1 cellular context compared by ENCODE assay signal in the genomic region with DNA sequence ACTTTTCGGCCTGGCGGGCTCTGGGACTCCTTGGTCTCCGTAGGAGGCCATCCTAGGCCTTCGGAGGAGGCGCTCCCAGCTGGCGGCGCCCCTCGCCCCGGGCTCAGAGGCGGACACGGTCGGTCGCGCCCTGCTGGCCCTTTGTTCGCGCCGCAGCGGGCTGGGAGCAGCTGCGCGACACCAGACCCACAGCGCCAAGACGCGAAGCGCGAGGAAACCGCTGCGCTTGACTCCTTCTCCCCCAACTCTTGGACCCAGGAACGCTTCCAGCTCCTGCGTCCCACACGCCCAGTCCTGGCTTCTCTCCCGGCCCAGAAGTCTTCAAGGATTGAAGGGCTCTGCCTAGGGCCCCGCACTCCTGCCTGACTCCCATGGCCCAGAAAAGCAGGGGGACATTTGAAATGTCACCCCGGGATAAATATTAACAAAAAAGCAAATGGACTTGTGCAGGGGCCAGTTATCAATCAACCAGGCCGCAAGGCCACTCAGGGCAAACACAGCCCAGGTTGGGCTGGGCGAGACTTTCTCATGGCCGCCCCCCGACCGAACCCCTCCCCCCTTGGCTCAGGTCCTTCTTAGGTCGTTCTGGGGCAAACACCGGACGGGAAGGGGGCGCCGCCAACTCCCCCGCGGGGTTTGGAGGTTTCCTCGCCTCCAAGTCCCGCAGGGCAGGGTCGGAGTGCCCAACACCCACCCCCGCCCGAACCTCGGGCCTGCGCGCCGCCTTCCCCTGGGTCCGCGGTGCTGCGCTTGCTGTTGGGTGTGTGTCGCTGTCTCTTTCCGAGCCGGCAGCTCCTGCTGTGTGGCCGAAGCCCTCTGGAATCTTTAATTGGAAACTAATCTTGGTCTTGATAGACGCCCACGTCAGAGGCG.
TF ChIP-seq lines count a peak whose summit lies in the region.

No MANE protein-coding gene starts in this region.

TF ChIP-seq in WTC11, 78 proteins besides CTCF, POLR2A, EP300 and RAD21 (continued from another document):
- TF ChIP-seq, protein P1, sequence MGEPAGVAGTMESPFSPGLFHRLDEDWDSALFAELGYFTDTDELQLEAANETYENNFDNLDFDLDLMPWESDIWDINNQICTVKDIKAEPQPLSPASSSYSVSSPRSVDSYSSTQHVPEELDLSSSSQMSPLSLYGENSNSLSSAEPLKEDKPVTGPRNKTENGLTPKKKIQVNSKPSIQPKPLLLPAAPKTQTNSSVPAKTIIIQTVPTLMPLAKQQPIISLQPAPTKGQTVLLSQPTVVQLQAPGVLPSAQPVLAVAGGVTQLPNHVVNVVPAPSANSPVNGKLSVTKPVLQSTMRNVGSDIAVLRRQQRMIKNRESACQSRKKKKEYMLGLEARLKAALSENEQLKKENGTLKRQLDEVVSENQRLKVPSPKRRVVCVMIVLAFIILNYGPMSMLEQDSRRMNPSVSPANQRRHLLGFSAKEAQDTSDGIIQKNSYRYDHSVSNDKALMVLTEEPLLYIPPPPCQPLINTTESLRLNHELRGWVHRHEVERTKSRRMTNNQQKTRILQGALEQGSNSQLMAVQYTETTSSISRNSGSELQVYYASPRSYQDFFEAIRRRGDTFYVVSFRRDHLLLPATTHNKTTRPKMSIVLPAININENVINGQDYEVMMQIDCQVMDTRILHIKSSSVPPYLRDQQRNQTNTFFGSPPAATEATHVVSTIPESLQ (CRISPR knock-in tag; IDR thresholded peaks at IDR 0.05) = no peak
- TF ChIP-seq, protein P2, sequence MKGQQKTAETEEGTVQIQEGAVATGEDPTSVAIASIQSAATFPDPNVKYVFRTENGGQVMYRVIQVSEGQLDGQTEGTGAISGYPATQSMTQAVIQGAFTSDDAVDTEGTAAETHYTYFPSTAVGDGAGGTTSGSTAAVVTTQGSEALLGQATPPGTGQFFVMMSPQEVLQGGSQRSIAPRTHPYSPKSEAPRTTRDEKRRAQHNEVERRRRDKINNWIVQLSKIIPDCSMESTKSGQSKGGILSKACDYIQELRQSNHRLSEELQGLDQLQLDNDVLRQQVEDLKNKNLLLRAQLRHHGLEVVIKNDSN (CRISPR knock-in tag; IDR thresholded peaks at IDR 0.05) = peak; percentile 25; the same call in 1 of the 2 replicates
- TF ChIP-seq, protein P3, sequence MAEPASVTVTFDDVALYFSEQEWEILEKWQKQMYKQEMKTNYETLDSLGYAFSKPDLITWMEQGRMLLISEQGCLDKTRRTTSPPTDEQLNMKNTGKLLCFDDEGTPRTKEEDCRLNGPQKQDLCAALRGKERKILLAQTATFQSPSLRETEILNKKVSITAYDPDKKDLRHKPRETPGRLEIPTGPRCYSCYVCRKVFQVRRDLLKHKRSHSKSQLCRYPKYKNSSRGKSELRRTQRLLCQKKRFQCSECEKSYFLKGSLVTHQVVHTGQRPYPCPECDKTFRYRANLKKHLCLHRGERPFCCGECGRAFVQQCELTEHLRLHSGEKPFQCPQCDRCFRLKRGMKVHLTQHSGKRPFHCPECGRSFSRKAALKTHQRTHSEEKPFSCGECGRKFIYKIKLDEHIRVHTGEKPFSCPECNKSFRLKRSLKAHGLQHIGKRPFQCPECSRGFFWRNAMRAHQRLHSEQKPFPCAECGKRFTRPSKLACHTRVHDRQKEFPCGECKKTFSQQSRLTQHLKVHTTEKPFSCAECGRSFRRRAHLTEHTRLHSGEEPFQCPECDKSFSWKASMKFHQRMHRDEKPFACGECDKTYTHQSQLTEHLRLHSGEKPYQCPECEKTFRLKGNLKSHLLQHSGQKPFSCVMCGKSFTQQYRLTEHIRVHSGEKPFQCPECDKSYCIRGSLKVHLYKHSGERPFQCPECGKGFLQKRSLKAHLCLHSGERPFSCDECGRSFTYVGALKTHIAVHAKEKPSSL (CRISPR knock-in tag; conservative IDR thresholded peaks at IDR 0.05) = no peak
- TF ChIP-seq RELA (CRISPR knock-in tag; IDR thresholded peaks at IDR 0.05; ENCODE audit: borderline replicate concordance) (no peak), SOX15 (CRISPR knock-in tag; IDR thresholded peaks at IDR 0.05) (no peak), IRF2 (CRISPR knock-in tag; IDR thresholded peaks at IDR 0.05; ENCODE audit: borderline replicate concordance, low read depth) (no peak), NR3C1 (CRISPR knock-in tag; conservative IDR thresholded peaks at IDR 0.05; ENCODE audit: low read depth) (no peak), GTF2I (CRISPR knock-in tag; conservative IDR thresholded peaks at IDR 0.05) (no peak)
